In genomic region chr1:209388358-209388757, GRCh38 we compare ENCODE assay signal across 15 cellular contexts.
"Had no signal": no experiment of that assay in that cellular context is flagged by ENCODE, and none has a peak within 500 bp of the region (broad histone marks: within the 10 kb centered on the region; RNA-seq: fewer than 3 reads in every experiment).

No MANE protein-coding gene starts in this region.

- H3K27ac ChIP-seq: lower lobe of right lung, tibial nerve had no signal

- H3K27me3 ChIP-seq: tibial nerve had no signal

- H3K4me3 ChIP-seq: lower lobe of right lung, tibial nerve had no signal

- H3K4me1 ChIP-seq: lower lobe of right lung, tibial nerve had no signal

- H3K36me3 ChIP-seq: lower lobe of right lung, tibial nerve had no signal

- DNase-seq: activated CD4-positive, alpha-beta T cell treated with anti-CD3 and anti-CD28 coated beads, Interleukin-2, amount 50 U/mL, for 4 hours; activated CD4-positive, CD25-positive, alpha-beta regulatory T cell treated with anti-CD3 and anti-CD28 coated beads, Interleukin-2, amount 50 U/mL, for 72 hours; activated CD8-positive, alpha-beta memory T cell treated with anti-CD3 and anti-CD28 coated beads, Interleukin-2, amount 10 ng/mL, durations not matched to agents 7 days and 5 days; activated gamma-delta T cell; activated naive CD8-positive, alpha-beta T cell treated with anti-CD3 and anti-CD28 coated beads, Interleukin-2, amount 10 ng/mL, durations not matched to agents 7 days and 5 days; activated T-cell treated with anti-CD3 and anti-CD28 coated beads, Interleukin-2, amount 50 U/mL, for 24 hours; anterior cingulate cortex; left cardiac atrium; lower lobe of right lung; naive thymus-derived CD8-positive, alpha-beta T cell; nucleus accumbens; right cardiac atrium; stimulated activated CD4-positive, alpha-beta T cell treated with anti-CD3 and anti-CD28 coated beads, Interleukin-2, amount 100 ng/mL, for 24 hours; stimulated activated naive B cell treated with anti-CD40 and anti-IgM and Interleukin-4, amounts not matched to agents 10 μg/mL and 1 μg/mL and 100 μg/mL, for 72 hours had no signal

- H3K9me3 ChIP-seq: lower lobe of right lung, tibial nerve had no signal

- ATAC-seq: activated CD8-positive, alpha-beta memory T cell treated with anti-CD3 and anti-CD28 coated beads, Interleukin-2, amount 10 ng/mL, durations not matched to agents 7 days and 5 days; naive thymus-derived CD8-positive, alpha-beta T cell; stimulated activated naive B cell treated with anti-CD40 and anti-IgM and Interleukin-4, amounts not matched to agents 10 μg/mL and 1 μg/mL and 100 μg/mL, for 72 hours had no signal
